Comparison of ENCODE assay signal across 37 cellular contexts in the genomic region with DNA sequence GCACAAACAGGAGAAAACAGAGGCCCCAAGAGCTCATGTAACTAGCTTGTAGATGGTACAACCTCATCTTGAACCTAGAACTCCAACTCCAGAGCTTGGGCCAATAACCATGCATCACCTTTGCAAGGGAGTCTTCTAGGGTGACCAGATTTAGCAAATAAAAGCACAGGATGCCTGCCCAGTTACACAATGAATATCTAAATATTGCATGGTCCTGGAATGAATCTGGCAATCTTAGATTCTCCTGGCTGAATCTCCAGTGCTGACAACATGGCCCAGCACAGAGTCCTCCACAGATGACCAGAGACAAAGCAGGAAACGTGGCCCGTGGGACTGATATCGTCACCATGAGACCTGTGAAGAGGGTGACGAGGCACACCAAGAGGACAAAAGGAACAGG.
"Had no signal": no experiment of that assay in that cellular context is flagged by ENCODE, and none has a peak within 500 bp of the region (broad histone marks: within the 10 kb centered on the region; RNA-seq: fewer than 3 reads in every experiment).

No MANE protein-coding gene starts in this region.

- H3K4me1 Mint-ChIP-seq: activated naive CD4-positive, alpha-beta T cell treated with anti-CD3 and anti-CD28 coated beads, Interleukin-2, amount 50 U/mL, for 24 hours; activated naive CD8-positive, alpha-beta T cell treated with anti-CD3 and anti-CD28 coated beads for 36 hours; activated naive CD8-positive, alpha-beta T cell treated with anti-CD3 and anti-CD28 coated beads, Interleukin-2, amount 50 U/mL, for 24 hours; activated T-helper 17 cell treated with anti-CD3 and anti-CD28 coated beads, Interleukin-2, amount 50 U/mL, for 72 hours; T-helper 17 cell had no signal

- ATAC-seq: activated CD4-positive, CD25-positive, alpha-beta regulatory T cell treated with anti-CD3 and anti-CD28 coated beads, Interleukin-2, amount 50 U/mL, for 24 hours; activated CD8-positive, alpha-beta T cell treated with anti-CD3 and anti-CD28 coated beads for 36 hours; activated naive CD8-positive, alpha-beta T cell treated with anti-CD3 and anti-CD28 coated beads, Interleukin-2, amount 50 U/mL, for 24 hours; activated T-cell treated with anti-CD3 and anti-CD28 coated beads, Interleukin-2, amount 50 U/mL, for 4 hours; activated T-helper 17 cell treated with anti-CD3 and anti-CD28 coated beads, Interleukin-2, amount 50 U/mL, for 72 hours; body of pancreas; effector memory CD8-positive, alpha-beta T cell; gastroesophageal sphincter; heart left ventricle; T-helper 17 cell had no signal

- H3K27ac ChIP-seq: adrenal gland, body of pancreas, epithelial cell of prostate, esophagus squamous epithelium, heart left ventricle, WERI-Rb-1 had no signal

- H3K9me3 Mint-ChIP-seq: activated naive CD4-positive, alpha-beta T cell treated with anti-CD3 and anti-CD28 coated beads for 36 hours; activated naive CD4-positive, alpha-beta T cell treated with anti-CD3 and anti-CD28 coated beads, Interleukin-2, amount 50 U/mL, for 24 hours; activated naive CD8-positive, alpha-beta T cell treated with anti-CD3 and anti-CD28 coated beads, Interleukin-2, amount 50 U/mL, for 24 hours; activated T-cell treated with anti-CD3 and anti-CD28 coated beads, Interleukin-2, amount 50 U/mL, for 4 hours; activated T-helper 17 cell treated with anti-CD3 and anti-CD28 coated beads, Interleukin-2, amount 50 U/mL, for 72 hours; effector memory CD8-positive, alpha-beta T cell; T-helper 2 cell treated with Interferon-gamma antibody and Interleukin-4, amounts not matched to agents 5 μg/mL and 100 μg/mL, for 36 hours had no signal

- H3K4me1 ChIP-seq: body of pancreas had no signal

- H3K9me3 ChIP-seq: adrenal gland, body of pancreas, esophagus squamous epithelium, gastroesophageal sphincter had no signal

- H3K36me3 Mint-ChIP-seq: activated naive CD4-positive, alpha-beta T cell treated with anti-CD3 and anti-CD28 coated beads, Interleukin-2, amount 50 U/mL, for 24 hours; activated naive CD8-positive, alpha-beta T cell treated with anti-CD3 and anti-CD28 coated beads for 36 hours had no signal

- H3K36me3 ChIP-seq: adrenal gland, esophagus squamous epithelium, gastroesophageal sphincter, heart left ventricle, WERI-Rb-1 had no signal

- H3K4me3 Mint-ChIP-seq: activated B cell treated with CpG ODN at 0.5 μM for 24 hours; activated CD8-positive, alpha-beta T cell treated with anti-CD3 and anti-CD28 coated beads for 36 hours; activated naive CD4-positive, alpha-beta T cell treated with anti-CD3 and anti-CD28 coated beads for 36 hours; activated naive CD4-positive, alpha-beta T cell treated with anti-CD3 and anti-CD28 coated beads, Interleukin-2, amount 50 U/mL, for 24 hours; activated naive CD8-positive, alpha-beta T cell treated with anti-CD3 and anti-CD28 coated beads for 36 hours; activated naive CD8-positive, alpha-beta T cell treated with anti-CD3 and anti-CD28 coated beads, Interleukin-2, amount 50 U/mL, for 24 hours; activated T-cell treated with anti-CD3 and anti-CD28 coated beads, Interleukin-2, amount 50 U/mL, for 4 hours; activated T-helper 17 cell treated with anti-CD3 and anti-CD28 coated beads, Interleukin-2, amount 50 U/mL, for 72 hours; effector memory CD8-positive, alpha-beta T cell; T-helper 17 cell; T-helper 2 cell treated with Interferon-gamma antibody and Interleukin-4, amounts not matched to agents 5 μg/mL and 100 μg/mL, for 36 hours had no signal

- DNase-seq: activated B cell treated with CpG ODN at 0.5 μM for 24 hours; activated CD4-positive, alpha-beta T cell treated with anti-CD3 and anti-CD28 coated beads for 48 hours; activated CD4-positive, alpha-beta T cell treated with anti-CD3 and anti-CD28 coated beads, Interleukin-2, amount 50 U/mL, for 1 hour; activated CD4-positive, alpha-beta T cell treated with anti-CD3 and anti-CD28 coated beads, Interleukin-2, amount 50 U/mL, for 48 hours; activated CD8-positive, alpha-beta memory T cell treated with anti-CD3 and anti-CD28 coated beads for 24 hours; activated CD8-positive, alpha-beta T cell treated with anti-CD3 and anti-CD28 coated beads for 36 hours; activated effector memory CD4-positive, alpha-beta T cell treated with Interleukin-2 at 50 U/mL for 16 hours; activated gamma-delta T cell treated with Interleukin-2 at 50 U/mL for 16 hours; activated naive CD4-positive, alpha-beta T cell treated with anti-CD3 and anti-CD28 coated beads for 36 hours; activated naive CD8-positive, alpha-beta T cell treated with anti-CD3 and anti-CD28 coated beads for 36 hours; activated naive CD8-positive, alpha-beta T cell treated with anti-CD3 and anti-CD28 coated beads, Interleukin-2, amount 50 U/mL, for 24 hours; activated T-cell treated with anti-CD3 and anti-CD28 coated beads, Interleukin-2, amount 50 U/mL, for 4 hours; adrenal gland; amygdala; aorta; body of pancreas; caudate nucleus; cortex of kidney; dermis blood vessel endothelial cell; effector CD4-positive, alpha-beta T cell; effector memory CD8-positive, alpha-beta T cell; esophagus squamous epithelium; foreskin melanocyte; heart left ventricle; T-helper 1 cell; T-helper 17 cell; T1000; WERI-Rb-1 had no signal

- H3K4me3 ChIP-seq: adrenal gland, body of pancreas, esophagus squamous epithelium, gastroesophageal sphincter, heart left ventricle had no signal

- H3K27me3 ChIP-seq: adrenal gland, body of pancreas, gastroesophageal sphincter had no signal

- FAIRE-seq: colon, endometrium, endothelial cell of umbilical vein had no signal

- H3K27ac Mint-ChIP-seq: activated B cell treated with CpG ODN at 0.5 μM for 24 hours; activated CD8-positive, alpha-beta T cell treated with anti-CD3 and anti-CD28 coated beads for 36 hours; activated naive CD4-positive, alpha-beta T cell treated with anti-CD3 and anti-CD28 coated beads for 36 hours; activated naive CD8-positive, alpha-beta T cell treated with anti-CD3 and anti-CD28 coated beads for 36 hours; activated naive CD8-positive, alpha-beta T cell treated with anti-CD3 and anti-CD28 coated beads, Interleukin-2, amount 50 U/mL, for 24 hours; activated T-helper 17 cell treated with anti-CD3 and anti-CD28 coated beads, Interleukin-2, amount 50 U/mL, for 72 hours; effector memory CD8-positive, alpha-beta T cell; T-helper 17 cell; T-helper 2 cell treated with Interferon-gamma antibody and Interleukin-4, amounts not matched to agents 5 μg/mL and 100 μg/mL, for 36 hours had no signal
